ENCODE assay signal across 17 cellular contexts in genomic region chr22:45031629-45032403, GRCh38. TPM values are rescaled to one million over a fixed set of nuclear protein-coding genes. Genes with fewer than 3 reads are reported as not detected.
A peak's percentile ranks its signal among the peaks of the same experiment; 100 is the strongest.
DNase-seq lines count a peak whose midpoint lies in the region; ATAC-seq and TF ChIP-seq lines count a peak whose summit lies in the region.
"Had no signal": no experiment of that assay in that cellular context is flagged by ENCODE, and none has a peak within 500 bp of the region (broad histone marks: within the 10 kb centered on the region; RNA-seq: fewer than 3 reads in every experiment).

No MANE protein-coding gene starts in this region.

- no CpG with 5 or more reads among the region's 1 CpG for WGBS in H9 (ENCODE audit: extremely low coverage, insufficient read length, low lambda C conversion rate)
- 83% methylated on average over 1 of the region's 1 CpG for WGBS in HUES64
- WGBS in iPS DF 6.9 (ENCODE audit: insufficient coverage, insufficient read length), result no CpG with 5 or more reads among the region's 1 CpG

- H4K91ac ChIP-seq in H9 (ENCODE audit: insufficient read length, low read depth, low read length), result no peak overlapping the region

- H3K4me1 ChIP-seq in H9 (ENCODE audit: insufficient read depth, low read length), result no peaks in the 10 kb centered on the region
- no peaks in the 10 kb centered on the region for H3K4me1 ChIP-seq in HUES64 (ENCODE audit: insufficient read depth, low read length)
- no peaks in the 10 kb centered on the region; the same call in none of the 2 replicates for H3K4me1 ChIP-seq in iPS DF 6.9 (ENCODE audit: control insufficient read depth, insufficient read depth, low read length)
- H3K4me1 ChIP-seq in breast epithelium, result no peaks in the 10 kb centered on the region

- peaks cover 16 to 20% of the 10 kb centered on the region in 2 experiments for H3K9me3 Mint-ChIP-seq in H9
- H3K9me3 Mint-ChIP-seq: CD8-positive, alpha-beta memory T cell; HFFc6 had no signal

- H3K18ac ChIP-seq in H9 (ENCODE audit: insufficient read length, low read depth, low read length), result no peak overlapping the region

- no peak overlapping the region for H2BK15ac ChIP-seq in H9 (ENCODE audit: low read depth, low read length)

- H3K9me3 ChIP-seq in H9 (ENCODE audit: control insufficient read depth, low read depth, low read length) (no peaks in the 10 kb centered on the region), HUES64 (ENCODE audit: insufficient read depth, low read depth, low read length) (peaks cover 7% of the 10 kb centered on the region; the same call in 1 of the 2 replicates), iPS DF 6.9 (ENCODE audit: control insufficient read depth, insufficient read depth, low read length) (peaks cover 2% of the 10 kb centered on the region; the same call in 1 of the 2 replicates), breast epithelium (no peaks in the 10 kb centered on the region)

- intact Hi-C loops in breast epithelium (cut with DNase I; ENCODE audit: low total_unique reads), result no loop called here

- peak overlapping the region; percentile 92 for H2BK5ac ChIP-seq in H9 (ENCODE audit: insufficient read length, low read length)

- H2AK5ac ChIP-seq in H9 (ENCODE audit: insufficient read length, low read length), result no peak overlapping the region

- H3K27me3 ChIP-seq in H9 (ENCODE audit: insufficient read depth, low read length) (no peaks in the 10 kb centered on the region), HUES64 (ENCODE audit: insufficient read depth, low read length) (no peaks in the 10 kb centered on the region; the same call in 1 of the 2 replicates), iPS DF 6.9 (ENCODE audit: control insufficient read depth, insufficient read depth, low read length) (no peaks in the 10 kb centered on the region), breast epithelium (peaks cover 0 to 33% of the 10 kb centered on the region in 2 donors)

- H3K36me3 ChIP-seq in HUES64 (ENCODE audit: insufficient read depth, low read length) (no peaks in the 10 kb centered on the region), iPS DF 6.9 (ENCODE audit: control insufficient read depth, insufficient read depth, low read length) (no peaks in the 10 kb centered on the region), breast epithelium (no peaks in the 10 kb centered on the region)

- no peaks in the 10 kb centered on the region for H4K20me1 ChIP-seq in H9 (ENCODE audit: control insufficient read depth, insufficient read depth, insufficient read length)

- peaks cover 0 to 6% (median 0%) of the 10 kb centered on the region in 3 experiments; a peak in 3 of 7 replicates for H3K36me3 Mint-ChIP-seq in H9 (ENCODE audit: insufficient read depth in 1 of 3, low read depth in 3 of 3)
- H3K36me3 Mint-ChIP-seq: CD4-positive, CD25-positive, alpha-beta regulatory T cell; CD8-positive, alpha-beta memory T cell had no signal

- no peak overlapping the region for H4K5ac ChIP-seq in H9 (ENCODE audit: insufficient read length, low read depth, low read length)

- H2BK20ac ChIP-seq in H9 (ENCODE audit: low read depth, low read length, poor library complexity, severe bottlenecking), result no peak overlapping the region

- TF ChIP-seq CTCF in H9 (conservative IDR thresholded peaks at IDR 0.05), result no peak
- no peak for TF ChIP-seq CTCF in breast epithelium (IDR thresholded peaks at IDR 0.05)

- H2BK120ac ChIP-seq in H9 (ENCODE audit: low read depth, low read length, poor library complexity, severe bottlenecking), result no peak overlapping the region

- no peak overlapping the region for H3K9ac ChIP-seq in H9 (ENCODE audit: extremely low read depth, insufficient read length, low read length)
- no peak overlapping the region for H3K9ac ChIP-seq in HUES64 (ENCODE audit: low read depth, low read length)
- H3K9ac ChIP-seq: KMS-11 had no signal

- ATAC-seq in GM21447 (IDR thresholded peaks at IDR 0.05; ENCODE audit: unreplicated experiment) (no peak), GM18909 (IDR thresholded peaks at IDR 0.05; ENCODE audit: poor library complexity, unreplicated experiment) (no peak)

- DNase-seq in H9 (no peak), iPS DF 6.9 (ENCODE audit: low read depth, low spot score) (no peak), breast epithelium (ENCODE audit: low spot score in 2 of 2) (no peak), DMS53 (lab: John Stamatoyannopoulos, UW) (no peak)
- DNase-seq: ACHN; AML-193; CD4-positive, CD25-positive, alpha-beta regulatory T cell; CD8-positive, alpha-beta memory T cell; COR-L47; DMS79; GDM1; HCEC 1CT; HFFc6 had no signal

- H4K8ac ChIP-seq in H9 (replicated peaks; ENCODE audit: insufficient read length, low read depth, low read length), result peak overlapping the region; percentile 48

- no peak overlapping the region for H3K4me3 Mint-ChIP-seq in H9
- H3K4me3 Mint-ChIP-seq: CD4-positive, CD25-positive, alpha-beta regulatory T cell; CD8-positive, alpha-beta memory T cell; HFFc6 had no signal

- H3K4me1 Mint-ChIP-seq in H9, result peaks cover 26 to 33% of the 10 kb centered on the region in 2 experiments
- H3K4me1 Mint-ChIP-seq: CD4-positive, CD25-positive, alpha-beta regulatory T cell; CD8-positive, alpha-beta memory T cell had no signal

- H3K27me3 Mint-ChIP-seq in H9 (ENCODE audit: low read depth), result peaks cover 17% of the 10 kb centered on the region

- H3K79me2 ChIP-seq in H9 (ENCODE audit: insufficient read depth, low read length), result no peaks in the 10 kb centered on the region

- H3K56ac ChIP-seq in H9 (ENCODE audit: insufficient read length, low read depth, low read length), result no peak overlapping the region

- no peak overlapping the region for H3K4ac ChIP-seq in H9 (ENCODE audit: low read depth, low read length)

- peak overlapping the region in 2 of 3 experiments; percentile 88 to 97; a peak in 6 of 7 replicates for H3K27ac Mint-ChIP-seq in H9
- H3K27ac Mint-ChIP-seq: HFFc6 had no signal

- H3T11ph ChIP-seq in H9 (ENCODE audit: low read length), result no peak overlapping the region

- peak overlapping the region; percentile 98 for H3K27ac ChIP-seq in H9 (ENCODE audit: insufficient read length, low read depth, low read length)
- peak overlapping the region; percentile 94; the same call in 1 of the 2 replicates for H3K27ac ChIP-seq in HUES64 (ENCODE audit: low read depth, low read length)
- H3K27ac ChIP-seq in iPS DF 6.9 (ENCODE audit: low read length), result peak overlapping the region; percentile 81
- no peak overlapping the region for H3K27ac ChIP-seq in breast epithelium
- H3K27ac ChIP-seq: KMS-11 had no signal

- H3K23ac ChIP-seq in H9 (ENCODE audit: insufficient read length, low read depth, low read length), result no peak overlapping the region

- no peak overlapping the region for H3K4me2 ChIP-seq in H9 (ENCODE audit: insufficient read depth, insufficient read length, low read length)
- H3K4me2 ChIP-seq: KMS-11 had no signal

- no peak overlapping the region for H2AFZ ChIP-seq in H9 (ENCODE audit: low read length)

- H3K4me3 ChIP-seq in HUES64 (ENCODE audit: low read length), result no peak overlapping the region
- no peak overlapping the region for H3K4me3 ChIP-seq in iPS DF 6.9 (ENCODE audit: low read length)
- H3K4me3 ChIP-seq in breast epithelium, result no peak overlapping the region

- H3K79me1 ChIP-seq in H9 (ENCODE audit: insufficient read depth, low read depth, low read length, poor library complexity, severe bottlenecking), result no peaks in the 10 kb centered on the region

- H2BK12ac ChIP-seq in H9 (ENCODE audit: insufficient read length, low read depth, low read length), result no peak overlapping the region

- H3K23me2 ChIP-seq in H9 (ENCODE audit: insufficient read length, low read depth, low read length, poor library complexity, severe bottlenecking), result no peaks in the 10 kb centered on the region

- TF ChIP-seq POLR2A in breast epithelium (IDR thresholded peaks at IDR 0.05), result no peak

- H3K14ac ChIP-seq in H9 (ENCODE audit: insufficient read depth, low read length), result no peak overlapping the region

RNA-seq across cellular contexts. Expression of gene PHF21B, which starts 22.0 kb away (rescaled TPM):
- total RNA-seq in H9 (2021), result 54.3 and 60.3 TPM in 2 replicates
- 12.9 TPM for polyA plus RNA-seq in HUES64 (2013, experiment 1 of 2)
- polyA plus RNA-seq in HUES64 (2013, experiment 2 of 2), result 15.8 TPM
- total RNA-seq in breast epithelium, result 1 to 10 TPM in 2 of 3 donors, not detected in 1; 3.6 to 4.1 TPM
- total RNA-seq: CD4-positive, CD25-positive, alpha-beta regulatory T cell; CD8-positive, alpha-beta memory T cell; HFFc6 had no signal
- polyA plus RNA-seq: CD4-positive, CD25-positive, alpha-beta regulatory T cell; CD8-positive, alpha-beta memory T cell had no signal

Comparison
In these comparisons a context has a peak if more than half of its experiments do, and no peak if none do; other contexts are left out.
1. H3K27ac ChIP-seq: peak in H9 (single experiment), HUES64 (single experiment) and iPS DF 6.9 (single experiment); none in breast epithelium (0 of 2).
2. RNA of gene PHF21B, which starts 22.0 kb away (total RNA-seq): 54.3 to 60.3 TPM in H9; 3.6 to 4.1 TPM in breast epithelium; every median in the first group is over 10 times any median in the second.